1 cellular context compared by ENCODE assay signal in the genomic region with DNA sequence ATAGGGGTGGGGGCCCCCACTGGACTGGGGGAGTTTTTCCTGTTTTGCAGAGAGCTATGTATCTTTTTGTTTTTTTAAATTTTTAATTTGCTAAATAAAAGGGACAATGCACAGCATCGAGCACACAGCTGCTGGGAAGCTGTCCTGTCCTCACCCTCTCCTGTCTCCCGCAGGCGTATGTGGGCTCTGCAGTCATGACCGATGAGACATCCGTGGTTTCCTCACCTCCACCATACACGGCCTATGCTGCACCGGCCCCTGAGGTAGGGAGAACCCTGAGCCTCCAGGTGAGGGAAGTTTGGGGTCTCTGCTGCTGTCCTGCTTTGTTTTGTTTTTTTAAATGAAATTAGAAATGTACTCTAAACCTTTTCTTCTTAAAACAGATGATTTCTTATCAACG.
TF ChIP-seq lines count a peak whose summit lies in the region.

No MANE protein-coding gene starts in this region.

TF ChIP-seq in HepG2, 621 proteins besides CTCF, POLR2A, EP300 and RAD21:
- TF ChIP-seq ZNF761 (CRISPR knock-in tag; conservative IDR thresholded peaks at IDR 0.05) (no peak), ZNF703 (CRISPR knock-in tag; IDR thresholded peaks at IDR 0.05; ENCODE audit: borderline replicate concordance) (no peak)
TF ChIP-seq in HepG2: peak in this region for 0.
